Comparison of ENCODE assay signal across 19 cellular contexts in genomic region chr14:77260631-77261030, GRCh38.
A peak's percentile ranks its signal among the peaks of the same experiment; 100 is the strongest.
DNase-seq lines count a peak whose midpoint lies in the region; ATAC-seq and TF ChIP-seq lines count a peak whose summit lies in the region.
"Had no signal": no experiment of that assay in that cellular context is flagged by ENCODE, and none has a peak within 500 bp of the region (broad histone marks: within the 10 kb centered on the region; RNA-seq: fewer than 3 reads in every experiment).

No MANE protein-coding gene starts in this region.

- H3K4me3 ChIP-seq in choroid plexus epithelial cell (ENCODE audit: low read depth, low read length) = no peak overlapping the region
- H3K4me3 ChIP-seq in retinal pigment epithelial cell (ENCODE audit: low read length) = no peak overlapping the region
- H3K4me3 ChIP-seq: GM23248, skin epidermis had no signal

- TF ChIP-seq CTCF in choroid plexus epithelial cell (conservative IDR thresholded peaks at IDR 0.05; ENCODE audit: low read depth, low read length) (no peak), retinal pigment epithelial cell (conservative IDR thresholded peaks at IDR 0.05; ENCODE audit: low read depth, low read length) (no peak)

- no peak for ATAC-seq in GM18519 (IDR thresholded peaks at IDR 0.05; ENCODE audit: low FRiP score, unreplicated experiment)
- ATAC-seq: naive thymus-derived CD4-positive, alpha-beta T cell had no signal

- DNase-seq in DMS 273 (lab: John Stamatoyannopoulos, UW; ENCODE audit: unreplicated experiment) (peak; percentile 66), DMS 273 treated with DMSO at 0.1 percent for 48 hours (lab: John Stamatoyannopoulos, UW) (no peak), OCI-M1 (lab: John Stamatoyannopoulos, UW) (peak; percentile 2), choroid plexus epithelial cell (ENCODE audit: low read depth) (peak; percentile 10), retinal pigment epithelial cell (ENCODE audit: low read depth) (peak; percentile 14), NCI-H146 treated with DMSO at 0.1 percent for 48 hours (lab: John Stamatoyannopoulos, UW; ENCODE audit: unreplicated experiment) (no peak), SKM-1 (lab: John Stamatoyannopoulos, UW; ENCODE audit: unreplicated experiment) (no peak)
- DNase-seq: activated CD4-positive, alpha-beta T cell treated with anti-CD3 and anti-CD28 coated beads for 1 hour; DMS153; effector memory CD4-positive, alpha-beta T cell; GM23248; mammary epithelial cell; naive thymus-derived CD4-positive, alpha-beta T cell; NCI-H1436; NCI-H226; SIG-M5; stimulated activated CD4-positive, alpha-beta T cell treated with anti-CD3 and anti-CD28 coated beads, Interleukin-4, amount 100 ng/mL, for 1 hour had no signal

Comparison
In these comparisons a context has a peak if more than half of its experiments do, and no peak if none do; other contexts are left out.
1. DNase-seq: peak in DMS 273 (single experiment), OCI-M1 (single experiment), choroid plexus epithelial cell (single experiment) and retinal pigment epithelial cell (single experiment); none in DMS 273 treated with DMSO at 0.1 percent for 48 hours (single experiment), NCI-H146 treated with DMSO at 0.1 percent for 48 hours (single experiment) and SKM-1 (single experiment).